ENCODE assay signal across 23 cellular contexts in the genomic region with DNA sequence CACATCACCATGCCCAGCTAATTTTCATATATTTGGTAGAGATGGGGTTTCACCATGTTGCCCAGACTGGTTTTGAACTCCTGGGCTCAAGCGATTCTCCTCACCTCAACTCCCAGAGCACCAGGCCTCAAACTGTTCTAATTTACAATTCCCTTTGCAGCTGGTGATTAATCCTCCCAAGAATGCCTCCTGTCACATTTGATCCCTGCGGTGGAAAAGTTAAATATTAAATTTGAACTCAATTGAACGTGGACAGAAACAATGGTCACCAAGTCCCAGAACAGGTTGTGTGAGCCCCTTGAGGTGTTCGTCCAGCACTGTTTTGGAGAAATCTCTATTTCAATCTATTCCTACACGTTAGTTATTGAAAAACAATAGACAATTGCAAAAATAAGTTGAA. TPM values are rescaled to one million over a fixed set of nuclear protein-coding genes. Genes with fewer than 3 reads are reported as not detected.
DNase-seq lines count a peak whose midpoint lies in the region; ATAC-seq and TF ChIP-seq lines count a peak whose summit lies in the region.
"Had no signal": no experiment of that assay in that cellular context is flagged by ENCODE, and none has a peak within 500 bp of the region (broad histone marks: within the 10 kb centered on the region; RNA-seq: fewer than 3 reads in every experiment).

No MANE protein-coding gene starts in this region.

- H3K4me1 ChIP-seq in mammary epithelial cell (ENCODE audit: insufficient read depth, low read length) (peaks cover 30% of the 10 kb centered on the region), thoracic aorta (ENCODE audit: control insufficient read depth in 1 of 2, low read depth in 2 of 2) (peaks cover 23 to 55% of the 10 kb centered on the region in 2 donors)

- H3K9me3 Mint-ChIP-seq in MCF 10A (ENCODE audit: unreplicated experiment), result no peaks in the 10 kb centered on the region
- H3K9me3 Mint-ChIP-seq in activated CD8-positive, alpha-beta memory T cell treated with anti-CD3 and anti-CD28 coated beads, Interleukin-2, amount 10 ng/mL, durations not matched to agents 7 days and 5 days (ENCODE audit: low read depth), result no peaks in the 10 kb centered on the region
- H3K9me3 Mint-ChIP-seq in HFFc6, result no peaks in the 10 kb centered on the region
- H3K9me3 Mint-ChIP-seq: naive thymus-derived CD8-positive, alpha-beta T cell; T-helper 1 cell treated with Interleukin-12 subunit alpha and Interleukin-12 subunit beta and Interleukin-4 antibody, amounts not matched to agents 30 μg/mL and 1 μg/mL, for 36 hours had no signal

- H3K36me3 ChIP-seq in mammary epithelial cell (ENCODE audit: insufficient read depth, low read length) (no peaks in the 10 kb centered on the region), kidney epithelial cell (ENCODE audit: control insufficient read depth, insufficient read depth, low read length) (no peaks in the 10 kb centered on the region), thoracic aorta (no peaks in the 10 kb centered on the region)
- H3K36me3 ChIP-seq: BLaER1, colonic mucosa, heart right ventricle, prostate gland, spleen had no signal

- H4K20me1 ChIP-seq in mammary epithelial cell (ENCODE audit: insufficient read depth, low read length), result no peaks in the 10 kb centered on the region
- H4K20me1 ChIP-seq: BLaER1 had no signal

- H3K9me3 ChIP-seq in mammary epithelial cell (replicated peaks; ENCODE audit: insufficient read depth, low read length) (no peaks in the 10 kb centered on the region), thoracic aorta (no peaks in the 10 kb centered on the region)
- H3K9me3 ChIP-seq: BLaER1, colonic mucosa, heart right ventricle, prostate gland, spleen had no signal

- H3K36me3 Mint-ChIP-seq in MCF 10A (ENCODE audit: insufficient read depth, unreplicated experiment), result peaks cover 10% of the 10 kb centered on the region
- H3K36me3 Mint-ChIP-seq in activated CD8-positive, alpha-beta memory T cell treated with anti-CD3 and anti-CD28 coated beads, Interleukin-2, amount 10 ng/mL, durations not matched to agents 7 days and 5 days, result no peaks in the 10 kb centered on the region
- no peaks in the 10 kb centered on the region for H3K36me3 Mint-ChIP-seq in HFFc6 (ENCODE audit: low read depth)
- H3K36me3 Mint-ChIP-seq: naive thymus-derived CD8-positive, alpha-beta T cell had no signal

- in situ Hi-C loops in mammary epithelial cell (cut with MboI; ENCODE audit: low sequenced_read_pairs in 2 of 2), result no loop called here

- H3K4me3 Mint-ChIP-seq in MCF 10A (ENCODE audit: unreplicated experiment) (peak overlapping the region; percentile 81), HFFc6 (no peak overlapping the region)
- no peak overlapping the region for H3K4me3 Mint-ChIP-seq in activated CD8-positive, alpha-beta memory T cell treated with anti-CD3 and anti-CD28 coated beads, Interleukin-2, amount 10 ng/mL, durations not matched to agents 7 days and 5 days
- H3K4me3 Mint-ChIP-seq: T-helper 1 cell treated with Interleukin-12 subunit alpha and Interleukin-12 subunit beta and Interleukin-4 antibody, amounts not matched to agents 30 μg/mL and 1 μg/mL, for 36 hours had no signal

- ATAC-seq in thoracic aorta (ENCODE audit: insufficient number of reproducible peaks, low FRiP score, low read depth), result no peak
- no peak for ATAC-seq in activated CD8-positive, alpha-beta memory T cell treated with anti-CD3 and anti-CD28 coated beads, Interleukin-2, amount 10 ng/mL, durations not matched to agents 7 days and 5 days
- ATAC-seq: GM12878; heart right ventricle; naive thymus-derived CD8-positive, alpha-beta T cell had no signal

- no peak overlapping the region for H3K27ac ChIP-seq in mammary epithelial cell (ENCODE audit: insufficient read depth, low read depth, low read length)
- peak overlapping the region; percentile 3 to 33 for H3K27ac ChIP-seq in thoracic aorta
- H3K27ac ChIP-seq: BLaER1, colonic mucosa, prostate gland, spleen had no signal

- H3K27ac Mint-ChIP-seq in MCF 10A (ENCODE audit: low read depth, unreplicated experiment) (no peak overlapping the region), HFFc6 (no peak overlapping the region)
- no peak overlapping the region for H3K27ac Mint-ChIP-seq in activated CD8-positive, alpha-beta memory T cell treated with anti-CD3 and anti-CD28 coated beads, Interleukin-2, amount 10 ng/mL, durations not matched to agents 7 days and 5 days
- H3K27ac Mint-ChIP-seq: T-helper 1 cell treated with Interleukin-12 subunit alpha and Interleukin-12 subunit beta and Interleukin-4 antibody, amounts not matched to agents 30 μg/mL and 1 μg/mL, for 36 hours had no signal

- CTCF ChIA-PET in MCF 10A (lab: Yijun Ruan, JAX), result interaction anchor here (1.0 to 21.0 kb wide), 3 partner anchors 23 to 89 kb away, joined by 3 to 617 read pairs (median 4); partner anchors contain the start of genes ITGA10 and NUDT17
- CTCF ChIA-PET in mammary epithelial cell (lab: Charles Lee; ENCODE audit: low non-redundant PET), result no interaction called here
- CTCF ChIA-PET in activated CD8-positive, alpha-beta memory T cell treated with anti-CD3 and anti-CD28 coated beads, Interleukin-2, amount 10 ng/mL, durations not matched to agents 7 days and 5 days (lab: Charles Lee), result interaction anchor here (0.7 to 1.3 kb wide), 2 partner anchors 42 to 92 kb away, joined by 3 to 4 read pairs; partner anchors contain the start of gene NUDT17

- H3K4me2 ChIP-seq in mammary epithelial cell (ENCODE audit: insufficient read depth, low read depth, low read length), result no peak overlapping the region
- H3K4me2 ChIP-seq: BLaER1 had no signal

- intact Hi-C loops in MCF 10A (cut with micrococcal nuclease) (no loop called here), mammary epithelial cell (cut with micrococcal nuclease) (no loop called here)

- H2AFZ ChIP-seq in mammary epithelial cell (ENCODE audit: low read depth, low read length), result no peak overlapping the region

- TF ChIP-seq CTCF in MCF 10A (IDR thresholded peaks at IDR 0.05; ENCODE audit: unreplicated experiment) (no peak), mammary epithelial cell (conservative IDR thresholded peaks at IDR 0.05 in 1 of 2, IDR thresholded peaks at IDR 0.05 in 1 of 2; ENCODE audit: extremely low read depth in 1 of 2, insufficient read depth in 1 of 2, low read depth in 1 of 2, low read length in 2 of 2) (no peak), kidney epithelial cell (IDR thresholded peaks at IDR 0.05; ENCODE audit: insufficient read depth, low read length, poor library complexity, severe bottlenecking) (no peak), thoracic aorta (IDR thresholded peaks at IDR 0.05) (no peak), HFFc6 (IDR thresholded peaks at IDR 0.05) (no peak)

- no TSS peak for BruUV-seq in MCF 10A (replicated peaks; lab: Mats Ljungman, UMichigan)
- BruUV-seq in mammary epithelial cell (replicated peaks; lab: Mats Ljungman, UMichigan), result no TSS peak

- peaks cover 12% of the 10 kb centered on the region for H3K27me3 Mint-ChIP-seq in MCF 10A (ENCODE audit: insufficient read depth, unreplicated experiment)
- H3K27me3 Mint-ChIP-seq in activated CD8-positive, alpha-beta memory T cell treated with anti-CD3 and anti-CD28 coated beads, Interleukin-2, amount 10 ng/mL, durations not matched to agents 7 days and 5 days, result peaks cover 32% of the 10 kb centered on the region
- no peaks in the 10 kb centered on the region for H3K27me3 Mint-ChIP-seq in HFFc6 (ENCODE audit: insufficient read depth)

- H3K4me1 Mint-ChIP-seq in MCF 10A (ENCODE audit: insufficient read depth, unreplicated experiment), result peaks cover 33% of the 10 kb centered on the region
- peaks cover 16% of the 10 kb centered on the region for H3K4me1 Mint-ChIP-seq in activated CD8-positive, alpha-beta memory T cell treated with anti-CD3 and anti-CD28 coated beads, Interleukin-2, amount 10 ng/mL, durations not matched to agents 7 days and 5 days
- peaks cover 44% of the 10 kb centered on the region for H3K4me1 Mint-ChIP-seq in HFFc6 (ENCODE audit: low read depth)

- H3K4me3 ChIP-seq in mammary epithelial cell (replicated peaks in 1 of 3; ENCODE audit: insufficient read depth in 1 of 3, low read depth in 2 of 3, low read length in 3 of 3) (no peak overlapping the region), kidney epithelial cell (ENCODE audit: low read depth, low read length) (no peak overlapping the region), thoracic aorta (no peak overlapping the region)
- H3K4me3 ChIP-seq: BLaER1, colonic mucosa, GM12878, heart right ventricle, prostate gland, spleen had no signal

- no peaks in the 10 kb centered on the region for H3K79me2 ChIP-seq in mammary epithelial cell (ENCODE audit: insufficient read depth, low read length)

- H3K27me3 ChIP-seq in mammary epithelial cell (ENCODE audit: insufficient read depth, low read length) (no peaks in the 10 kb centered on the region), kidney epithelial cell (ENCODE audit: control insufficient read depth, insufficient read depth, low read length) (peaks cover 7% of the 10 kb centered on the region), thoracic aorta (replicated peaks; ENCODE audit: insufficient read depth) (no peaks in the 10 kb centered on the region)

- H3K9ac ChIP-seq in mammary epithelial cell (ENCODE audit: insufficient read depth, low read length), result no peak overlapping the region
- H3K9ac ChIP-seq: BLaER1 had no signal

- dilution Hi-C loops in mammary epithelial cell (cut with HindIII; ENCODE audit: low sequenced_read_pairs), result no loop called here

- DNase-seq in MCF 10A (ENCODE audit: unreplicated experiment) (no peak), mammary epithelial cell (no peak), SW480 (ENCODE audit: low spot score) (peak; percentile 32), kidney epithelial cell (ENCODE audit: low read depth) (peak; percentile 69), thoracic aorta (ENCODE audit: low spot score) (no peak), HFFc6 (no peak), mesenteric fat pad (ENCODE audit: low spot score) (no peak)
- DNase-seq in activated CD8-positive, alpha-beta memory T cell treated with anti-CD3 and anti-CD28 coated beads, Interleukin-2, amount 10 ng/mL, durations not matched to agents 7 days and 5 days, result no peak
- DNase-seq: activated CD4-positive, alpha-beta T cell treated with anti-CD3 and anti-CD28 coated beads, Interleukin-2, amount 50 U/mL, for 48 hours; activated naive CD4-positive, alpha-beta T cell; colonic mucosa; HCEC 1CT; heart right ventricle; IMR-90; naive thymus-derived CD8-positive, alpha-beta T cell; NCI-H1930; NCI-H446 treated with DMSO at 0.1 percent for 48 hours; SHP77 treated with DMSO at 0.1 percent for 48 hours; spleen had no signal

- WGBS in mammary epithelial cell (ENCODE audit: low coverage, missing lambda C conversion rate), result 64% methylated on average over 5 of the region's 5 CpGs

- POLR2A ChIA-PET in MCF 10A (lab: Yijun Ruan, JAX), result interaction anchor here (0.8 to 1.6 kb wide), 3 partner anchors 28 to 77 kb away, joined by 3 to 5 read pairs (median 3); partner anchors contain the start of genes ANKRD34A, PIAS3, POLR3GL and RBM8A

RNA-seq across cellular contexts. Expression of gene ANKRD35, which starts 2.0 kb away (rescaled TPM):
- total RNA-seq in MCF 10A (2022) (0.29 TPM in 1 of 2 replicates, not detected in the other), mammary epithelial cell (under 1 TPM; 0.33 to 0.66 TPM), kidney epithelial cell (0.07 TPM in 1 of 2 replicates, not detected in the other), thoracic aorta (10 to 100 TPM in 1 of 2 donors, 1 to 10 TPM in 1; 9.6 to 15.7 TPM), mesenteric fat pad (4.3 TPM)
- polyA plus RNA-seq in mammary epithelial cell, result 0.67 TPM
- polyA minus RNA-seq in mammary epithelial cell, result 4.8 TPM
- 1 to 10 TPM; 1.1 to 1.4 TPM for total RNA-seq in activated CD8-positive, alpha-beta memory T cell treated with anti-CD3 and anti-CD28 coated beads, Interleukin-2, amount 10 ng/mL, durations not matched to agents 7 days and 5 days
- 1 to 10 TPM in 4 of 6 experiments, under 1 TPM in 2; 0.75 to 2.0 (median 1.1) TPM for total RNA-seq in HFFc6 (2021; fragmentation: NEBNext Ultra II Directional; extraction: Animal tissue kit (Norgen Biotek cat#: 25700))
- total RNA-seq: naive thymus-derived CD8-positive, alpha-beta T cell had no signal

RNA-seq across cellular contexts. Expression of gene ITGA10, which starts 22.2 kb away (rescaled TPM):
- total RNA-seq in MCF 10A (2022) (25.7 and 33.0 TPM in 2 replicates), mammary epithelial cell (1 to 10 TPM; 1.3 to 9.0 TPM), kidney epithelial cell (0.08 and 0.89 TPM in 2 replicates), thoracic aorta (100 to 1,000 TPM; 156 to 267 TPM), mesenteric fat pad (1.3 TPM)
- polyA plus RNA-seq in mammary epithelial cell, result 5.1 TPM
- polyA minus RNA-seq in mammary epithelial cell, result 0.41 TPM
- 1 to 10 TPM; 1.8 to 2.1 TPM for total RNA-seq in activated CD8-positive, alpha-beta memory T cell treated with anti-CD3 and anti-CD28 coated beads, Interleukin-2, amount 10 ng/mL, durations not matched to agents 7 days and 5 days
- total RNA-seq in HFFc6 (2021; fragmentation: NEBNext Ultra II Directional; extraction: Animal tissue kit (Norgen Biotek cat#: 25700)), result 1 to 10 TPM in 4 of 6 experiments, under 1 TPM in 2; 0.78 to 1.3 (median 1.0) TPM
- polyA plus RNA-seq: naive thymus-derived CD8-positive, alpha-beta T cell had no signal

RNA-seq across cellular contexts. Expression of gene PIAS3, which starts 28.8 kb away (rescaled TPM):
- total RNA-seq in MCF 10A (2022) (34.3 and 36.9 TPM in 2 replicates), mammary epithelial cell (10 to 100 TPM; 21.7 to 58.8 TPM), kidney epithelial cell (17.7 and 19.6 TPM in 2 replicates), thoracic aorta (10 to 100 TPM; 34.4 to 60.1 TPM), mesenteric fat pad (23.3 TPM)
- 40.5 TPM for polyA plus RNA-seq in mammary epithelial cell
- polyA minus RNA-seq in mammary epithelial cell, result 89.4 TPM
- 10 to 100 TPM; 20.3 to 23.6 TPM for total RNA-seq in activated CD8-positive, alpha-beta memory T cell treated with anti-CD3 and anti-CD28 coated beads, Interleukin-2, amount 10 ng/mL, durations not matched to agents 7 days and 5 days
- 10 to 100 TPM; 45.2 to 53.8 (median 51.6) TPM for total RNA-seq in HFFc6 (2021; fragmentation: NEBNext Ultra II Directional; extraction: Animal tissue kit (Norgen Biotek cat#: 25700))

RNA-seq across cellular contexts. Expression of gene PEX11B, which starts 30.9 kb away (rescaled TPM):
- total RNA-seq in MCF 10A (2022), result 35.5 and 36.2 TPM in 2 replicates
- total RNA-seq in mammary epithelial cell, result 10 to 100 TPM; 30.4 to 36.3 TPM
- 31.0 TPM for polyA plus RNA-seq in mammary epithelial cell
- 17.2 TPM for polyA minus RNA-seq in mammary epithelial cell
- total RNA-seq in kidney epithelial cell, result 25.9 and 31.2 TPM in 2 replicates
- 10 to 100 TPM; 21.7 to 25.3 TPM for total RNA-seq in thoracic aorta
- total RNA-seq in activated CD8-positive, alpha-beta memory T cell treated with anti-CD3 and anti-CD28 coated beads, Interleukin-2, amount 10 ng/mL, durations not matched to agents 7 days and 5 days, result 10 to 100 TPM; 27.3 to 36.2 TPM
- total RNA-seq in HFFc6 (2021; fragmentation: NEBNext Ultra II Directional; extraction: Animal tissue kit (Norgen Biotek cat#: 25700)), result 10 to 100 TPM; 30.3 to 41.1 (median 35.6) TPM
- 13.9 TPM for total RNA-seq in mesenteric fat pad

RNA-seq across cellular contexts. Expression of gene RBM8A, which starts 39.7 kb away (rescaled TPM):
- 370 and 403 TPM in 2 replicates for total RNA-seq in MCF 10A (2022)
- 100 to 1,000 TPM in 1 of 2 donors, 10 to 100 TPM in 1; 80.2 to 172 TPM for total RNA-seq in mammary epithelial cell
- polyA plus RNA-seq in mammary epithelial cell, result 172 TPM
- 57.7 TPM for polyA minus RNA-seq in mammary epithelial cell
- 159 and 173 TPM in 2 replicates for total RNA-seq in kidney epithelial cell
- 100 to 1,000 TPM in 1 of 2 donors, 10 to 100 TPM in 1; 37.8 to 151 TPM for total RNA-seq in thoracic aorta
- 100 to 1,000 TPM; 189 to 249 TPM for total RNA-seq in activated CD8-positive, alpha-beta memory T cell treated with anti-CD3 and anti-CD28 coated beads, Interleukin-2, amount 10 ng/mL, durations not matched to agents 7 days and 5 days
- total RNA-seq in HFFc6 (2021; fragmentation: NEBNext Ultra II Directional; extraction: Animal tissue kit (Norgen Biotek cat#: 25700)), result 100 to 1,000 TPM; 135 to 166 (median 157) TPM
- 110 TPM for total RNA-seq in mesenteric fat pad

Comparison
In these comparisons a context has a peak if more than half of its experiments do, and no peak if none do; other contexts are left out.
1. DNase-seq: peak in SW480 (single experiment) and kidney epithelial cell (single experiment); none in MCF 10A (single experiment), mammary epithelial cell (single experiment), thoracic aorta (single experiment), activated CD8-positive, alpha-beta memory T cell treated with anti-CD3 and anti-CD28 coated beads, Interleukin-2, amount 10 ng/mL, durations not matched to agents 7 days and 5 days (single experiment), HFFc6 (single experiment) and mesenteric fat pad (single experiment).